In genomic region chrX:12988797-12989196, GRCh38 we compare ENCODE assay signal across 9 cellular contexts. TPM values are rescaled to one million over a fixed set of nuclear protein-coding genes. Genes with fewer than 3 reads are reported as not detected.
A peak's percentile ranks its signal among the peaks of the same experiment; 100 is the strongest.
DNase-seq lines count a peak whose midpoint lies in the region; ATAC-seq, FAIRE-seq and TF ChIP-seq lines count a peak whose summit lies in the region.
"Had no signal": no experiment of that assay in that cellular context is flagged by ENCODE, and none has a peak within 500 bp of the region (broad histone marks: within the 10 kb centered on the region; RNA-seq: fewer than 3 reads in every experiment).

No MANE protein-coding gene starts in this region.

- H3K36me3 Mint-ChIP-seq in nephron progenitor cell (ENCODE audit: low read depth), result peaks cover 5% of the 10 kb centered on the region

- no peak overlapping the region for H3K4me2 ChIP-seq in endothelial cell of umbilical vein (ENCODE audit: insufficient read depth, low read length)

- intact Hi-C loops in endothelial cell of umbilical vein (cut with micrococcal nuclease) (no loop called here), pancreas (cut with DNase I) (loop anchor here in 1 of 3 donors (10.0 kb wide), 1 partner anchor 136 kb away; no protein-coding TSS in a partner anchor)

- peak; percentile 88 to 97 (median 92) for ATAC-seq in pancreas
- no peak for ATAC-seq in GM18861 (IDR thresholded peaks at IDR 0.05; ENCODE audit: unreplicated experiment)

- no peak for TF ChIP-seq CTCF in endothelial cell of umbilical vein (IDR thresholded peaks at IDR 0.05; ENCODE audit: extremely low read depth in 1 of 2, insufficient read depth in 1 of 2, low read depth in 1 of 2, low read length in 2 of 2)
- TF ChIP-seq CTCF in pancreas (IDR thresholded peaks at IDR 0.05), result no peak
- TF ChIP-seq CTCF in nephron progenitor cell (IDR thresholded peaks at IDR 0.05), result no peak

- CTCF ChIA-PET in endothelial cell of umbilical vein (lab: Charles Lee), result no interaction called here

- no peaks in the 10 kb centered on the region for H3K27me3 Mint-ChIP-seq in nephron progenitor cell (ENCODE audit: low read depth, poor library complexity)

- H3K9me1 ChIP-seq in endothelial cell of umbilical vein (replicated peaks; ENCODE audit: control insufficient read depth, extremely low read depth, insufficient read depth, low read length), result no peaks in the 10 kb centered on the region

- peak; percentile 41 for DNase-seq in GM03348 (ENCODE audit: low spot score)
- peak; percentile 76 for DNase-seq in NCI-H774 (lab: John Stamatoyannopoulos, UW)
- peak; percentile 73 for DNase-seq in endothelial cell of umbilical vein (ENCODE audit: low read depth, low spot score)
- peak in 3 of 6 donors; percentile 73 to 80 (median 75) for DNase-seq in pancreas
- DNase-seq in DMS79 (lab: John Stamatoyannopoulos, UW), result no peak
- DNase-seq in nephron progenitor cell, result no peak
- no peak for DNase-seq in stimulated activated CD8-positive, alpha-beta memory T cell treated with anti-CD3 and anti-CD28 coated beads, Interleukin-4, amount 100 ng/mL, for 48 hours

- H3K4me3 Mint-ChIP-seq in nephron progenitor cell, result no peak overlapping the region

- POLR2A ChIA-PET in endothelial cell of umbilical vein (lab: Charles Lee), result no interaction called here

- H3K9me3 Mint-ChIP-seq in nephron progenitor cell, result peaks cover 54% of the 10 kb centered on the region

- H3K9me3 ChIP-seq in endothelial cell of umbilical vein (replicated peaks; ENCODE audit: control insufficient read depth, insufficient read depth, low read length) (no peaks in the 10 kb centered on the region), pancreas (no peaks in the 10 kb centered on the region)

- no peaks in the 10 kb centered on the region for H3K4me1 Mint-ChIP-seq in nephron progenitor cell

- BruUV-seq in endothelial cell of umbilical vein (replicated peaks; lab: Mats Ljungman, UMichigan), result no TSS peak

- FAIRE-seq in endothelial cell of umbilical vein (lab: Jason Lieb, UNC) (peak; percentile 59), pancreas (lab: Jason Lieb, UNC) (no peak)

- H3K27me3 ChIP-seq in endothelial cell of umbilical vein (ENCODE audit: control insufficient read depth in 2 of 2, insufficient read depth in 2 of 2, low read length in 2 of 2), result no peaks in the 10 kb centered on the region
- H3K27me3 ChIP-seq in pancreas, result no peaks in the 10 kb centered on the region

- H3K27ac Mint-ChIP-seq in nephron progenitor cell, result no peak overlapping the region

- no peak overlapping the region for H3K9ac ChIP-seq in endothelial cell of umbilical vein (replicated peaks; ENCODE audit: extremely low read depth, insufficient read depth, low read length)

- WGBS in pancreas, 2 donors, result 6 to 18% methylated on average over 7 of the region's 7 CpGs

- H3K36me3 ChIP-seq in endothelial cell of umbilical vein (ENCODE audit: control insufficient read depth in 2 of 2, extremely low read depth in 1 of 2, insufficient read depth in 2 of 2, low read length in 2 of 2) (no peaks in the 10 kb centered on the region), pancreas (no peaks in the 10 kb centered on the region)

- no peak overlapping the region for H2AFZ ChIP-seq in endothelial cell of umbilical vein (ENCODE audit: low read depth, low read length)

- H3K4me3 ChIP-seq in endothelial cell of umbilical vein (replicated peaks in 1 of 3; ENCODE audit: insufficient read depth in 1 of 3, low read depth in 1 of 3, low read length in 3 of 3) (no peak overlapping the region), pancreas (no peak overlapping the region)

- TF ChIP-seq POLR2A in endothelial cell of umbilical vein (IDR thresholded peaks at IDR 0.05; ENCODE audit: low read depth, low read length), result no peak

- H4K20me1 ChIP-seq in endothelial cell of umbilical vein (replicated peaks; ENCODE audit: control insufficient read depth, extremely low read depth, insufficient read depth, low read length), result no peaks in the 10 kb centered on the region

- no peaks in the 10 kb centered on the region for H3K79me2 ChIP-seq in endothelial cell of umbilical vein (ENCODE audit: control insufficient read depth, insufficient read depth, low read length)

- dilution Hi-C loops in endothelial cell of umbilical vein (cut with MboI; ENCODE audit: extremely low pct_ligation_motif_present, low sequenced_read_pairs), result no loop called here

- H3K27ac ChIP-seq in endothelial cell of umbilical vein (ENCODE audit: insufficient read depth, low read depth, low read length) (peak overlapping the region; percentile 32), pancreas (peak overlapping the region in 3 of 4 donors; percentile 35 to 73 (median 60))

- H3K4me1 ChIP-seq in endothelial cell of umbilical vein (ENCODE audit: control insufficient read depth, extremely low read depth, insufficient read depth, low read length) (peaks cover 24% of the 10 kb centered on the region), pancreas (peaks cover 12 to 36% (median 22%) of the 10 kb centered on the region in 3 donors)

TF ChIP-seq in endothelial cell of umbilical vein, 7 proteins besides CTCF, POLR2A, EP300 and RAD21:
- TF ChIP-seq EZH2 (IDR thresholded peaks at IDR 0.05; ENCODE audit: borderline replicate concordance, low read depth, low read length, severe bottlenecking) (no peak), JUN (IDR thresholded peaks at IDR 0.05; ENCODE audit: borderline replicate concordance, insufficient read depth, insufficient read length, low read depth) (peak; percentile 74), GATA2 (IDR thresholded peaks at IDR 0.05; ENCODE audit: insufficient read depth, insufficient read length, low read depth, low read length) (no peak), MAX (IDR thresholded peaks at IDR 0.05; ENCODE audit: insufficient read depth, insufficient read length) (no peak), MYC (IDR thresholded peaks at IDR 0.05; ENCODE audit: low read depth, low read length) (no peak), FOS (IDR thresholded peaks at IDR 0.05; ENCODE audit: borderline replicate concordance, insufficient read depth, low read length) (peak; percentile 59)

RNA-seq across cellular contexts. Expression of gene TMSB4X, which starts 13.9 kb away (rescaled TPM):
- total RNA-seq in endothelial cell of umbilical vein, result 6,742 and 6,858 TPM in 2 replicates
- 4,136 and 4,540 TPM in 2 replicates for polyA plus RNA-seq in endothelial cell of umbilical vein
- 5,392 and 6,117 TPM in 2 replicates for polyA plus RNA-seq in endothelial cell of umbilical vein (2011; cell fraction: cytosol; rRNA removed)
- 1,581 and 1,597 TPM in 2 replicates for polyA plus RNA-seq in endothelial cell of umbilical vein (2011; cell fraction: nucleus; rRNA removed)
- 9,118 and 13,019 TPM in 2 replicates for polyA plus RNA-seq in endothelial cell of umbilical vein (2012)
- polyA minus RNA-seq in endothelial cell of umbilical vein, result 2,966 and 3,319 TPM in 2 replicates
- polyA minus RNA-seq in endothelial cell of umbilical vein (2011; cell fraction: cytosol; rRNA and poly(A)+ RNA removed), result 185 TPM
- polyA minus RNA-seq in endothelial cell of umbilical vein (2011; cell fraction: nucleus; rRNA and poly(A)+ RNA removed), result 736 and 796 TPM in 2 replicates
- total RNA-seq in pancreas, result 1,000 to 10,000 TPM in 2 of 6 donors, 100 to 1,000 TPM in 4; 460 to 1,697 (median 685) TPM
- polyA plus RNA-seq in pancreas, result 1,000 to 10,000 TPM; 2,074 to 2,276 TPM

RNA-seq across cellular contexts. Expression of gene FAM9C, which starts 55.6 kb away (rescaled TPM):
- not detected in 2 replicates for total RNA-seq in endothelial cell of umbilical vein
- polyA plus RNA-seq in endothelial cell of umbilical vein, result not detected in 2 replicates
- polyA plus RNA-seq in endothelial cell of umbilical vein (2011; cell fraction: cytosol; rRNA removed), result not detected in 2 replicates
- not detected in 2 replicates for polyA plus RNA-seq in endothelial cell of umbilical vein (2011; cell fraction: nucleus; rRNA removed)
- polyA plus RNA-seq in endothelial cell of umbilical vein (2012), result not detected in 2 replicates
- polyA minus RNA-seq in endothelial cell of umbilical vein, result not detected in 2 replicates
- not detected for polyA minus RNA-seq in endothelial cell of umbilical vein (2011; cell fraction: cytosol; rRNA and poly(A)+ RNA removed)
- not detected in 2 replicates for polyA minus RNA-seq in endothelial cell of umbilical vein (2011; cell fraction: nucleus; rRNA and poly(A)+ RNA removed)
- total RNA-seq in pancreas, result not detected
- polyA plus RNA-seq in pancreas, result not detected
- total RNA-seq: dermis microvascular lymphatic vessel endothelial cell had no signal

Comparison
In these comparisons a context has a peak if more than half of its experiments do, and no peak if none do; other contexts are left out.
1. DNase-seq: peak in GM03348 (single experiment), NCI-H774 (single experiment) and endothelial cell of umbilical vein (single experiment); none in DMS79 (single experiment), nephron progenitor cell (single experiment) and stimulated activated CD8-positive, alpha-beta memory T cell treated with anti-CD3 and anti-CD28 coated beads, Interleukin-4, amount 100 ng/mL, for 48 hours (single experiment).